Comparison of ENCODE assay signal across 12 cellular contexts in genomic region chr4:175651701-175652100, GRCh38.
DNase-seq lines count a peak whose midpoint lies in the region; TF ChIP-seq lines count a peak whose summit lies in the region.
"Had no signal": no experiment of that assay in that cellular context is flagged by ENCODE, and none has a peak within 500 bp of the region (broad histone marks: within the 10 kb centered on the region; RNA-seq: fewer than 3 reads in every experiment).

No MANE protein-coding gene starts in this region.

- in situ Hi-C loops in G401 (cut with HindIII; ENCODE audit: low sequenced_read_pairs) = no loop called here

- no peaks in the 10 kb centered on the region for H3K36me3 ChIP-seq in WERI-Rb-1
- H3K36me3 ChIP-seq: BLaER1 treated with 17β-estradiol and CSF1 and Interleukin-3, amounts not matched to agents 10 nM and 100 nM had no signal

- H3K4me3 Mint-ChIP-seq in glutamatergic neuron (ENCODE audit: unreplicated experiment) = peak overlapping the region; percentile 31
- H3K4me3 Mint-ChIP-seq: CD4-positive, CD25-positive, alpha-beta regulatory T cell had no signal

- H3K27ac Mint-ChIP-seq in glutamatergic neuron (ENCODE audit: unreplicated experiment) = peak overlapping the region; percentile 67
- H3K27ac Mint-ChIP-seq: CD4-positive, CD25-positive, alpha-beta regulatory T cell had no signal

- no peaks in the 10 kb centered on the region for H3K27me3 Mint-ChIP-seq in glutamatergic neuron (ENCODE audit: unreplicated experiment)
- H3K27me3 Mint-ChIP-seq: CD4-positive, CD25-positive, alpha-beta regulatory T cell had no signal

- peak; percentile 97 for DNase-seq in G401 (ENCODE audit: low spot score)
- peak; percentile 69 for DNase-seq in NCI-H446 treated with DMSO at 0.1 percent for 48 hours (lab: John Stamatoyannopoulos, UW)
- peak; percentile 64 for DNase-seq in WERI-Rb-1
- peak; percentile 31 for DNase-seq in glutamatergic neuron
- no peak for DNase-seq in mesenteric fat pad (ENCODE audit: low spot score)
- DNase-seq in GOT3 (lab: John Stamatoyannopoulos, UW) = no peak
- no peak for DNase-seq in GM10266 (ENCODE audit: extremely low spot score)
- DNase-seq: ACHN; CD4-positive, CD25-positive, alpha-beta regulatory T cell; DMS 273 treated with DMSO at 0.1 percent for 48 hours had no signal

- no peak overlapping the region for H3K4me3 ChIP-seq in WERI-Rb-1 (ENCODE audit: low read depth, low read length)
- H3K4me3 ChIP-seq: BLaER1 treated with 17β-estradiol and CSF1 and Interleukin-3, amounts not matched to agents 10 nM and 100 nM had no signal

- H3K27ac ChIP-seq in WERI-Rb-1 = no peak overlapping the region
- H3K27ac ChIP-seq: BLaER1 treated with 17β-estradiol and CSF1 and Interleukin-3, amounts not matched to agents 10 nM and 100 nM; HL-60 had no signal

- no peaks in the 10 kb centered on the region for H3K27me3 ChIP-seq in WERI-Rb-1 (ENCODE audit: insufficient read depth, low read depth, severe bottlenecking)
- H3K27me3 ChIP-seq: BLaER1 treated with 17β-estradiol and CSF1 and Interleukin-3, amounts not matched to agents 10 nM and 100 nM had no signal

- H3K9me3 Mint-ChIP-seq in glutamatergic neuron (ENCODE audit: unreplicated experiment) = peaks cover 2% of the 10 kb centered on the region

- H3K9me3 ChIP-seq in WERI-Rb-1 (ENCODE audit: severe bottlenecking) = peaks cover 15% of the 10 kb centered on the region
- H3K9me3 ChIP-seq: BLaER1 treated with 17β-estradiol and CSF1 and Interleukin-3, amounts not matched to agents 10 nM and 100 nM had no signal

- peaks cover 15% of the 10 kb centered on the region for H3K4me1 Mint-ChIP-seq in glutamatergic neuron (ENCODE audit: low read depth, unreplicated experiment)
- H3K4me1 Mint-ChIP-seq: CD4-positive, CD25-positive, alpha-beta regulatory T cell had no signal

- H3K36me3 Mint-ChIP-seq in glutamatergic neuron (ENCODE audit: unreplicated experiment) = no peaks in the 10 kb centered on the region
- H3K36me3 Mint-ChIP-seq: CD4-positive, CD25-positive, alpha-beta regulatory T cell had no signal

- TF ChIP-seq CTCF in WERI-Rb-1 (IDR thresholded peaks at IDR 0.05; ENCODE audit: low read depth, low read length) (no peak), glutamatergic neuron (IDR thresholded peaks at IDR 0.05; ENCODE audit: partially characterized antibody, unreplicated experiment) (no peak), GM10266 (IDR thresholded peaks at IDR 0.05; ENCODE audit: control insufficient read depth, insufficient read depth, low read depth, missing control alignments) (no peak)

Comparison
In these comparisons a context has a peak if more than half of its experiments do, and no peak if none do; other contexts are left out.
1. DNase-seq: peak in G401 (single experiment), NCI-H446 treated with DMSO at 0.1 percent for 48 hours (single experiment), WERI-Rb-1 (single experiment) and glutamatergic neuron (single experiment); none in mesenteric fat pad (single experiment), GOT3 (single experiment) and GM10266 (single experiment).